ENCODE assay signal across 11 cellular contexts in genomic region chr12:29591140-29592020, GRCh38.
DNase-seq lines count a peak whose midpoint lies in the region; ATAC-seq and TF ChIP-seq lines count a peak whose summit lies in the region.
"Had no signal": no experiment of that assay in that cellular context is flagged by ENCODE, and none has a peak within 500 bp of the region (broad histone marks: within the 10 kb centered on the region; RNA-seq: fewer than 3 reads in every experiment).

No MANE protein-coding gene starts in this region.

- no peaks in the 10 kb centered on the region for H3K4me1 Mint-ChIP-seq in stimulated activated effector memory CD8-positive, alpha-beta T cell treated with anti-CD3 and anti-CD28 coated beads, Interleukin-12 subunit alpha, Interleukin-12 subunit beta, amount 100 ng/mL, for 72 hours
- H3K4me1 Mint-ChIP-seq: activated CD8-positive, alpha-beta memory T cell treated with anti-CD3 and anti-CD28 coated beads, Interleukin-2, amount 10 ng/mL, durations not matched to agents 7 days and 5 days had no signal

- no peaks in the 10 kb centered on the region for H3K27me3 ChIP-seq in HUES6 (ENCODE audit: control insufficient read depth, insufficient read depth, low read length)
- no peaks in the 10 kb centered on the region for H3K27me3 ChIP-seq in tibial artery
- H3K27me3 ChIP-seq: left lung had no signal

- no peaks in the 10 kb centered on the region for H3K9me3 ChIP-seq in HUES6 (ENCODE audit: control insufficient read depth, insufficient read depth, low read depth, low read length)
- H3K9me3 ChIP-seq in tibial artery, result no peaks in the 10 kb centered on the region
- H3K9me3 ChIP-seq: left lung had no signal

- peak overlapping the region; percentile 54 for H3K27ac ChIP-seq in HUES6 (ENCODE audit: low read depth, low read length)
- no peak overlapping the region for H3K27ac ChIP-seq in tibial artery
- H3K27ac ChIP-seq: left lung had no signal

- TF ChIP-seq CTCF in cardiac fibroblast (IDR thresholded peaks at IDR 0.05; ENCODE audit: low read depth, low read length), result peak; percentile 67
- peak; percentile 27 to 28 for TF ChIP-seq CTCF in tibial artery (IDR thresholded peaks at IDR 0.05)

- H3K9me3 Mint-ChIP-seq in stimulated activated effector memory CD8-positive, alpha-beta T cell treated with anti-CD3 and anti-CD28 coated beads, Interleukin-12 subunit alpha, Interleukin-12 subunit beta, amount 100 ng/mL, for 72 hours, result no peaks in the 10 kb centered on the region

- peaks cover 35% of the 10 kb centered on the region for H3K4me1 ChIP-seq in HUES6 (ENCODE audit: control insufficient read depth, insufficient read depth, low read length)
- peaks cover 0 to 14% (median 0%) of the 10 kb centered on the region in 4 donors for H3K4me1 ChIP-seq in tibial artery

- H3K36me3 ChIP-seq in HUES6 (ENCODE audit: control insufficient read depth, insufficient read depth, low read length) (no peaks in the 10 kb centered on the region), tibial artery (peaks cover 0 to 8% (median 0%) of the 10 kb centered on the region in 3 donors)
- H3K36me3 ChIP-seq: left lung had no signal

- intact Hi-C loops in tibial artery (cut with DNase I; ENCODE audit: low total_unique reads), result no loop called here

- no peak for ATAC-seq in stimulated activated effector memory CD8-positive, alpha-beta T cell treated with anti-CD3 and anti-CD28 coated beads, Interleukin-12 subunit alpha, Interleukin-12 subunit beta, amount 100 ng/mL, for 72 hours
- no peak for ATAC-seq in GM18511 (IDR thresholded peaks at IDR 0.05; ENCODE audit: unreplicated experiment)
- ATAC-seq: activated CD8-positive, alpha-beta memory T cell treated with anti-CD3 and anti-CD28 coated beads, Interleukin-2, amount 10 ng/mL, durations not matched to agents 7 days and 5 days; left lung had no signal

- no peak overlapping the region for H3K27ac Mint-ChIP-seq in stimulated activated effector memory CD8-positive, alpha-beta T cell treated with anti-CD3 and anti-CD28 coated beads, Interleukin-12 subunit alpha, Interleukin-12 subunit beta, amount 100 ng/mL, for 72 hours
- H3K27ac Mint-ChIP-seq: activated CD8-positive, alpha-beta memory T cell treated with anti-CD3 and anti-CD28 coated beads, Interleukin-2, amount 10 ng/mL, durations not matched to agents 7 days and 5 days had no signal

- peak overlapping the region; percentile 19 for H3K4me3 ChIP-seq in HUES6 (ENCODE audit: low read depth, low read length)
- H3K4me3 ChIP-seq in cardiac fibroblast (replicated peaks in 1 of 2; ENCODE audit: low read depth in 2 of 2, low read length in 2 of 2), result no peak overlapping the region
- no peak overlapping the region for H3K4me3 ChIP-seq in tibial artery
- H3K4me3 ChIP-seq: left lung had no signal

- H3K9ac ChIP-seq in HUES6 (ENCODE audit: low read length), result peak overlapping the region; percentile 39

- no peak overlapping the region for H3K4me3 Mint-ChIP-seq in stimulated activated effector memory CD8-positive, alpha-beta T cell treated with anti-CD3 and anti-CD28 coated beads, Interleukin-12 subunit alpha, Interleukin-12 subunit beta, amount 100 ng/mL, for 72 hours
- H3K4me3 Mint-ChIP-seq: activated CD8-positive, alpha-beta memory T cell treated with anti-CD3 and anti-CD28 coated beads, Interleukin-2, amount 10 ng/mL, durations not matched to agents 7 days and 5 days had no signal

- H3K36me3 Mint-ChIP-seq in stimulated activated effector memory CD8-positive, alpha-beta T cell treated with anti-CD3 and anti-CD28 coated beads, Interleukin-12 subunit alpha, Interleukin-12 subunit beta, amount 100 ng/mL, for 72 hours, result no peaks in the 10 kb centered on the region
- H3K36me3 Mint-ChIP-seq: activated CD8-positive, alpha-beta memory T cell treated with anti-CD3 and anti-CD28 coated beads, Interleukin-2, amount 10 ng/mL, durations not matched to agents 7 days and 5 days had no signal

- DNase-seq in cardiac fibroblast (ENCODE audit: low read depth in 2 of 2) (peak; percentile 62 to 72), iPS-NIHi11 (ENCODE audit: low spot score) (peak; percentile 55), tibial artery (no peak), HuH-7.5 (ENCODE audit: low spot score) (no peak)
- no peak for DNase-seq in stimulated activated effector memory CD8-positive, alpha-beta T cell treated with anti-CD3 and anti-CD28 coated beads, Interleukin-12 subunit alpha, Interleukin-12 subunit beta, amount 100 ng/mL, for 72 hours (ENCODE audit: low spot score in 2 of 2)
- DNase-seq: activated CD8-positive, alpha-beta memory T cell treated with anti-CD3 and anti-CD28 coated beads, Interleukin-2, amount 10 ng/mL, durations not matched to agents 7 days and 5 days; left lung; NCI-H1694 treated with DMSO at 0.1 percent for 48 hours; stimulated activated CD4-positive, alpha-beta T cell treated with anti-CD3 and anti-CD28 coated beads, Interleukin-15, amount 100 ng/mL, for 24 hours had no signal

Comparison
In these comparisons a context has a peak if more than half of its experiments do, and no peak if none do; other contexts are left out.
1. DNase-seq: peak in cardiac fibroblast (2 of 2) and iPS-NIHi11 (single experiment); none in tibial artery (0 of 2), stimulated activated effector memory CD8-positive, alpha-beta T cell treated with anti-CD3 and anti-CD28 coated beads, Interleukin-12 subunit alpha, Interleukin-12 subunit beta, amount 100 ng/mL, for 72 hours (0 of 2) and HuH-7.5 (single experiment).